ENCODE assay signal across 8 cellular contexts in the genomic region with DNA sequence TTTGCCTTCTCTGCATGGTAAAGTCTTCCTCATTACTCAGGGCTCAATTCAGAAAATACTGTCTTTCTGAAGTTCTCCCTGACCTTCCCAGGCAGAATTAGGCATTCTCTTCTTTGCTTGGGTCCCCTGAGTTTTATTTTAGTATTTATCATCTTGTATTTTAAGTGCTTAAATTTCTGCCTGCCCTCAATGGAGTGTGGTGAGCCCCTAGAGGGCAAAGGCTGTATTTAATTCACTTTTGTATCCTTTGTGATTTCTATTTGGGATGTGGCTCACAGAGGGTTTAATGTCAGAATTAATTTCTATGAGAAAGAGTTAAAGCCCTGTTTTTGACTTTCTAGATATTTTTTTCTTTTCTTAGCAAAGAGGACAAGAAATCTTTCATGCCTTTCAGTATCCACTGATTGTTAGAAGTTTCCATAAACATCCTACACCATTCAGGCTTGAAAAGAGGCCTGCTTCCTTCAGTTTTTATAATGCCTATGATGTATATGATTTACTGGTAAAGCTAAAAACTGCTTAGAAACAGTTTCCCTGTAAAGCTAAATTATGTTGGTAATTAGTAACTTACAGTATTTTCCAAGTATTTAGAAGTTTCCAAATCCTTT. TPM values are rescaled to one million over a fixed set of nuclear protein-coding genes. Genes with fewer than 3 reads are reported as not detected.
A peak's percentile ranks its signal among the peaks of the same experiment; 100 is the strongest.
DNase-seq lines count a peak whose midpoint lies in the region; ATAC-seq, FAIRE-seq and TF ChIP-seq lines count a peak whose summit lies in the region.

No MANE protein-coding gene starts in this region.

- H4K91ac ChIP-seq in neuronal stem cell (ENCODE audit: low read depth, low read length, poor library complexity): no peak overlapping the region

- H3K4me3 ChIP-seq in cardiac fibroblast (replicated peaks in 1 of 2; ENCODE audit: low read depth in 2 of 2, low read length in 2 of 2) (no peak overlapping the region), neuronal stem cell (ENCODE audit: low read length in 2 of 2) (no peak overlapping the region), sigmoid colon (no peak overlapping the region)

- no peaks in the 10 kb centered on the region for H3K79me1 ChIP-seq in neuronal stem cell (ENCODE audit: low read depth, low read length)

- no peak overlapping the region for H2BK12ac ChIP-seq in neuronal stem cell (ENCODE audit: low read length)

- H3K4me1 ChIP-seq in neuronal stem cell (ENCODE audit: control insufficient read depth in 2 of 2, insufficient read depth in 1 of 2, low read depth in 1 of 2, low read length in 2 of 2) (peaks cover 2 to 11% of the 10 kb centered on the region in 2 donors), sigmoid colon (no peaks in the 10 kb centered on the region)

- H2BK5ac ChIP-seq in neuronal stem cell (ENCODE audit: low read length): no peak overlapping the region

- intact Hi-C loops in sigmoid colon (cut with DNase I): no loop called here

- no peak overlapping the region for H2BK15ac ChIP-seq in neuronal stem cell (ENCODE audit: low read length)

- no peak overlapping the region for H3K18ac ChIP-seq in neuronal stem cell (ENCODE audit: low read length)

- H3K27ac ChIP-seq in neuronal stem cell (replicated peaks; ENCODE audit: low read length): no peak overlapping the region
- H3K27ac ChIP-seq in sigmoid colon: no peak overlapping the region

- H3K9me3 ChIP-seq in neuronal stem cell (replicated peaks in 1 of 2; ENCODE audit: control insufficient read depth in 2 of 2, insufficient read depth in 1 of 2, low read depth in 1 of 2, low read length in 2 of 2) (no peaks in the 10 kb centered on the region), sigmoid colon (no peaks in the 10 kb centered on the region)

- H3K4ac ChIP-seq in neuronal stem cell (ENCODE audit: low read length): no peak overlapping the region

- no peak for FAIRE-seq in RCC 7860 (lab: Jason Lieb, UNC)

- no peak for ATAC-seq in activated CD4-positive, CD25-positive, alpha-beta regulatory T cell treated with anti-CD3 and anti-CD28 coated beads, Interleukin-2, amount 50 U/mL, for 24 hours
- no peak for ATAC-seq in HG03565 (IDR thresholded peaks at IDR 0.05; ENCODE audit: unreplicated experiment)

- no peak overlapping the region for H3K14ac ChIP-seq in neuronal stem cell (ENCODE audit: low read length)

- H3K27me3 ChIP-seq in neuronal stem cell (ENCODE audit: control insufficient read depth in 3 of 3, insufficient read depth in 3 of 3, low read depth in 1 of 3, low read length in 3 of 3) (no peaks in the 10 kb centered on the region), sigmoid colon (no peaks in the 10 kb centered on the region)

- H2AK5ac ChIP-seq in neuronal stem cell (ENCODE audit: low read depth, low read length): no peak overlapping the region

- H2BK120ac ChIP-seq in neuronal stem cell (ENCODE audit: low read depth, low read length): no peak overlapping the region

- TF ChIP-seq POLR2A in sigmoid colon (IDR thresholded peaks at IDR 0.05): no peak

- no peak overlapping the region for H3K9ac ChIP-seq in neuronal stem cell (ENCODE audit: low read depth, low read length, poor library complexity)

- TF ChIP-seq EP300 in sigmoid colon (IDR thresholded peaks at IDR 0.05): no peak

- H3K36me3 ChIP-seq in neuronal stem cell (replicated peaks in 1 of 2; ENCODE audit: control insufficient read depth in 2 of 2, insufficient read depth in 2 of 2, low read length in 2 of 2): no peaks in the 10 kb centered on the region
- H3K36me3 ChIP-seq in sigmoid colon: no peaks in the 10 kb centered on the region

- no peak overlapping the region for H4K8ac ChIP-seq in neuronal stem cell (ENCODE audit: low read depth, low read length)

- peak overlapping the region; percentile 38 for H2AFZ ChIP-seq in neuronal stem cell (ENCODE audit: low read length)

- DNase-seq in EL (peak; percentile 47), Kasumi-1 (lab: John Stamatoyannopoulos, UW) (peak; percentile 2 to 38), cardiac fibroblast (ENCODE audit: low read depth in 2 of 2) (peak; percentile 61 to 64), neuronal stem cell (ENCODE audit: low spot score) (no peak), sigmoid colon (no peak), RCC 7860 (ENCODE audit: low spot score) (no peak)

- no peak overlapping the region for H3K23ac ChIP-seq in neuronal stem cell (ENCODE audit: low read depth, low read length, poor library complexity)

- TF ChIP-seq CTCF in cardiac fibroblast (IDR thresholded peaks at IDR 0.05; ENCODE audit: low read depth, low read length) (peak; percentile 65), sigmoid colon (IDR thresholded peaks at IDR 0.05) (no peak)

- H3K4me2 ChIP-seq in neuronal stem cell (ENCODE audit: insufficient read depth, low read length, poor library complexity, severe bottlenecking): no peak overlapping the region

RNA-seq across cellular contexts. Expression of gene PTPRB, which starts 55.6 kb away (rescaled TPM):
- 0.03 TPM for polyA plus RNA-seq in neuronal stem cell (2013, experiment 1 of 2)
- 0.03 TPM for polyA plus RNA-seq in neuronal stem cell (2013, experiment 2 of 2)
- 10 to 100 TPM; 15.8 to 31.9 (median 18.7) TPM for total RNA-seq in sigmoid colon
- 1 to 10 TPM; 1.6 to 7.9 (median 1.8) TPM for polyA plus RNA-seq in sigmoid colon

Comparison
In these comparisons a context has a peak if more than half of its experiments do, and no peak if none do; other contexts are left out.
1. DNase-seq: peak in EL (single experiment), Kasumi-1 (2 of 2) and cardiac fibroblast (2 of 2); none in neuronal stem cell (single experiment), sigmoid colon (single experiment) and RCC 7860 (single experiment).